In the genomic region with DNA sequence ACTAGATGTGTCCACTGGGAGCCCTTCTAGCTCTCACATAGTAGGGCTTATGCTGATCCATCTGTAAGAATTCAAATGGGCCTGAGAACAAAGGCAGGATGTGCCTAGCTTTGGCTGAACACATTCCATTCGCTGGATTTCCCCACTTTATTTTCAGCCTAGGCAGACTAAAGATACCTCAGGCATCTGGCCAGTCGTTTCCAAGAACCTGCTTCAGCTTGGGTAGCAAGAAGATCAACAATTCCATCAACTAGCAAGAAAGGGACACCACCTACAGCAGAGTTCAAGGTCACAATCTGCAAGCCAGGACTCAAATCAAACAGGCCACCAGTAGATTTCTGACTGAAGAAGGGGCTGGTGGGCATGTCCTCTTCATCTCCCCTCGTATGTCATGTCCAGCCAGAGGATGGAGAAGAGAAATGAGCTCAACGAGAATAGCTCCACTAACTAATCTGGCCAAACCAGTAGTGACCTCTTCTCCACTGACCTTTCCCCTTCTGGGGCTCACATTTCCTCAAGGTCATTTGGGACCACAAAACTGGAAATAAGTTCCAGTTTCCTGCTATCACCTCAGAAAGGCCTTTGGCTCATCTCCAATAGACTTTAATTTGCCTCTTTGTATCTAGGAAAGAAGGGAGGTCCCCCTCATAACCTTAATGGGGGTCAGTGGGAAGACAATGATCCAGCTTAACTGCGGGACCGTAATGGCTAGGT, we compare ENCODE assay signal across 16 cellular contexts. TPM values are rescaled to one million over a fixed set of nuclear protein-coding genes. Genes with fewer than 3 reads are reported as not detected.
DNase-seq lines count a peak whose midpoint lies in the region; ATAC-seq and TF ChIP-seq lines count a peak whose summit lies in the region.
"Had no signal": no experiment of that assay in that cellular context is flagged by ENCODE, and none has a peak within 500 bp of the region (broad histone marks: within the 10 kb centered on the region; RNA-seq: fewer than 3 reads in every experiment).

No MANE protein-coding gene starts in this region.

- intact Hi-C loops in heart right ventricle (cut with DNase I), result no loop called here
- intact Hi-C loops in Right ventricle myocardium inferior (cut with DNase I), result no loop called here
- intact Hi-C loops in esophagus muscularis mucosa (cut with DNase I), result loop anchor here (2.0 kb wide), 1 partner anchor 17 kb away; no protein-coding TSS in a partner anchor
- intact Hi-C loops in vagina (cut with DNase I), result no loop called here

- peaks cover 62 to 100% (median 96%) of the 10 kb centered on the region in 9 donors for H3K4me1 ChIP-seq in heart right ventricle
- peaks cover 87 to 100% (median 97%) of the 10 kb centered on the region in 4 donors for H3K4me1 ChIP-seq in esophagus muscularis mucosa
- peaks cover 15% of the 10 kb centered on the region for H3K4me1 ChIP-seq in neural progenitor cell
- H3K4me1 ChIP-seq in vagina, result peaks cover 74% of the 10 kb centered on the region

- whole genome bisulfite sequencing in heart right ventricle, 2 donors, result 38 to 42% methylated on average over 6 of the region's 6 CpGs
- 53% methylated on average over 6 of the region's 6 CpGs for WGBS in esophagus muscularis mucosa

- H3K27ac ChIP-seq in heart right ventricle, result peak overlapping the region; percentile 90 to 97 (median 94)
- peak overlapping the region; percentile 89 to 96 (median 93) for H3K27ac ChIP-seq in esophagus muscularis mucosa (replicated peaks in 1 of 4)
- H3K27ac ChIP-seq in neural progenitor cell, result no peak overlapping the region
- peak overlapping the region; percentile 95 for H3K27ac ChIP-seq in vagina
- H3K27ac ChIP-seq: SJSA1 had no signal

- TF ChIP-seq POLR2A in esophagus muscularis mucosa (IDR thresholded peaks at IDR 0.05; ENCODE audit: low read depth) (no peak), vagina (IDR thresholded peaks at IDR 0.05) (no peak)

- H2AFZ ChIP-seq in neural progenitor cell (replicated peaks), result no peak overlapping the region

- peaks cover 18% of the 10 kb centered on the region for H3F3A ChIP-seq in neural progenitor cell (ENCODE audit: low read depth)

- no peaks in the 10 kb centered on the region for H3K9me3 ChIP-seq in heart right ventricle
- H3K9me3 ChIP-seq in esophagus muscularis mucosa, result no peaks in the 10 kb centered on the region
- H3K9me3 ChIP-seq in neural progenitor cell (ENCODE audit: low read depth), result no peaks in the 10 kb centered on the region
- H3K9me3 ChIP-seq in vagina, result no peaks in the 10 kb centered on the region
- H3K9me3 ChIP-seq: SJSA1 had no signal

- no peak overlapping the region for H3K4me2 ChIP-seq in neural progenitor cell

- peak in 3 of 8 donors; percentile 4 to 8 (median 7) for ATAC-seq in heart right ventricle
- no peak for ATAC-seq in Right ventricle myocardium inferior
- ATAC-seq in GM21423 (IDR thresholded peaks at IDR 0.05; ENCODE audit: unreplicated experiment), result no peak
- ATAC-seq in HG03460 (IDR thresholded peaks at IDR 0.05; ENCODE audit: unreplicated experiment), result no peak
- ATAC-seq: activated CD4-positive, CD25-positive, alpha-beta regulatory T cell treated with anti-CD3 and anti-CD28 coated beads, Interleukin-2, amount 50 U/mL, for 24 hours had no signal

- H3K36me3 ChIP-seq in heart right ventricle (no peaks in the 10 kb centered on the region), esophagus muscularis mucosa (no peaks in the 10 kb centered on the region), neural progenitor cell (no peaks in the 10 kb centered on the region), vagina (no peaks in the 10 kb centered on the region)

- peak overlapping the region in 1 of 10 donors; percentile 14 for H3K4me3 ChIP-seq in heart right ventricle
- peak overlapping the region in 1 of 4 donors; percentile 6 for H3K4me3 ChIP-seq in esophagus muscularis mucosa
- H3K4me3 ChIP-seq in neural progenitor cell, result no peak overlapping the region
- no peak overlapping the region for H3K4me3 ChIP-seq in vagina
- H3K4me3 ChIP-seq: SJSA1 had no signal

- H3K9ac ChIP-seq in neural progenitor cell, result no peak overlapping the region

- no peaks in the 10 kb centered on the region for H3K36me3 Mint-ChIP-seq in neural progenitor cell

- no peaks in the 10 kb centered on the region for H4K20me1 ChIP-seq in neural progenitor cell (ENCODE audit: low read depth)

- TF ChIP-seq CTCF in heart right ventricle (IDR thresholded peaks at IDR 0.05), result no peak
- no peak for TF ChIP-seq CTCF in esophagus muscularis mucosa (IDR thresholded peaks at IDR 0.05)
- TF ChIP-seq CTCF in neural progenitor cell (IDR thresholded peaks at IDR 0.05), result no peak
- TF ChIP-seq CTCF in vagina (IDR thresholded peaks at IDR 0.05), result no peak

- DNase-seq in heart right ventricle (peak in 1 of 2 donors; percentile 74), Right ventricle myocardium inferior (ENCODE audit: missing footprints) (no peak), esophagus muscularis mucosa (ENCODE audit: extremely low spot score) (no peak), neural progenitor cell (ENCODE audit: low spot score) (no peak), vagina (ENCODE audit: extremely low spot score in 2 of 2) (peak in 1 of 2 donors; percentile 88), NCI-H1417 (lab: John Stamatoyannopoulos, UW) (no peak)
- DNase-seq: H9, NCI-H446, retina had no signal

- H3K79me2 ChIP-seq in neural progenitor cell (ENCODE audit: low read depth), result no peaks in the 10 kb centered on the region

- peaks cover 19% of the 10 kb centered on the region for H3K4me1 Mint-ChIP-seq in neural progenitor cell

- H3K9me3 Mint-ChIP-seq in neural progenitor cell, result no peaks in the 10 kb centered on the region
- H3K9me3 Mint-ChIP-seq: H9 had no signal

- H3K27ac Mint-ChIP-seq in neural progenitor cell, result peak overlapping the region; percentile 76

- H3K27me3 Mint-ChIP-seq in neural progenitor cell (ENCODE audit: insufficient read depth, low read depth), result peaks cover 4% of the 10 kb centered on the region

- no peak for TF ChIP-seq EP300 in esophagus muscularis mucosa (IDR thresholded peaks at IDR 0.05)

- H3K4me3 Mint-ChIP-seq in neural progenitor cell, result no peak overlapping the region
- H3K4me3 Mint-ChIP-seq: H9 had no signal

- no peaks in the 10 kb centered on the region for H3K27me3 ChIP-seq in heart right ventricle
- H3K27me3 ChIP-seq in esophagus muscularis mucosa, result no peaks in the 10 kb centered on the region
- H3K27me3 ChIP-seq in neural progenitor cell, result no peaks in the 10 kb centered on the region
- H3K27me3 ChIP-seq in vagina, result no peaks in the 10 kb centered on the region
- H3K27me3 ChIP-seq: SJSA1 had no signal

RNA-seq across cellular contexts. Expression of a gene that starts 14.2 kb away (rescaled TPM):
- 1,000 to 10,000 TPM in 2 of 10 donors, 100 to 1,000 TPM in 8; 544 to 1,142 (median 777) TPM for total RNA-seq in heart right ventricle
- 100 to 1,000 TPM; 231 to 681 TPM for polyA plus RNA-seq in heart right ventricle
- total RNA-seq in Right ventricle myocardium inferior, result 1,017 TPM
- total RNA-seq in esophagus muscularis mucosa, result 1,000 to 10,000 TPM; 1,186 to 4,171 (median 2,482) TPM
- 177 and 213 TPM in 2 replicates for total RNA-seq in neural progenitor cell (ENCODE audit: low replicate concordance)
- total RNA-seq in vagina, result 1,858 TPM

RNA-seq across cellular contexts. Expression of a gene that starts 17.7 kb away (rescaled TPM):
- total RNA-seq in heart right ventricle, result 10 to 100 TPM; 30.9 to 44.7 (median 38.5) TPM
- polyA plus RNA-seq in heart right ventricle, result 10 to 100 TPM; 44.2 to 64.5 TPM
- total RNA-seq in Right ventricle myocardium inferior, result 49.1 TPM
- total RNA-seq in esophagus muscularis mucosa, result 10 to 100 TPM; 29.0 to 41.5 (median 35.5) TPM
- total RNA-seq in neural progenitor cell (ENCODE audit: low replicate concordance), result 11.1 and 12.0 TPM in 2 replicates
- 15.0 TPM for total RNA-seq in vagina

RNA-seq across cellular contexts. Expression of a gene that starts 17.8 kb away (rescaled TPM):
- total RNA-seq in heart right ventricle (1 to 10 TPM in 6 of 10 donors, under 1 TPM in 4; 0.66 to 1.5 (median 1.0) TPM), Right ventricle myocardium inferior (0.62 TPM), esophagus muscularis mucosa (1 to 10 TPM in 3 of 4 donors, under 1 TPM in 1; 0.66 to 1.7 (median 1.3) TPM), neural progenitor cell (ENCODE audit: low replicate concordance) (0.06 and 0.28 TPM in 2 replicates), vagina (1.7 TPM)
- 1 to 10 TPM in 1 of 2 donors, under 1 TPM in 1; 0.88 to 1.7 TPM for polyA plus RNA-seq in heart right ventricle

RNA-seq across cellular contexts. Expression of a gene that starts 24.4 kb away (rescaled TPM):
- total RNA-seq in heart right ventricle (10 to 100 TPM; 21.2 to 30.0 (median 24.5) TPM), Right ventricle myocardium inferior (25.8 TPM), esophagus muscularis mucosa (10 to 100 TPM; 33.2 to 55.0 (median 41.7) TPM), neural progenitor cell (ENCODE audit: low replicate concordance) (12.5 and 13.6 TPM in 2 replicates), vagina (25.0 TPM)
- 1 to 10 TPM; 7.1 to 9.4 TPM for polyA plus RNA-seq in heart right ventricle

RNA-seq across cellular contexts. Expression of a gene that starts 39.4 kb away (rescaled TPM):
- 100 to 1,000 TPM in 1 of 10 donors, 10 to 100 TPM in 9; 26.8 to 115 (median 76.5) TPM for total RNA-seq in heart right ventricle
- 10 to 100 TPM in 1 of 2 donors, under 1 TPM in 1; 0.52 to 18.8 TPM for polyA plus RNA-seq in heart right ventricle
- 71.0 TPM for total RNA-seq in Right ventricle myocardium inferior
- not detected for total RNA-seq in esophagus muscularis mucosa
- total RNA-seq in neural progenitor cell (ENCODE audit: low replicate concordance), result not detected in 2 replicates
- total RNA-seq in vagina, result not detected
- total RNA-seq: fibroblast of villous mesenchyme, H9, kidney epithelial cell, SJSA1 had no signal
- polyA plus RNA-seq: BJ had no signal
